Comparison of ENCODE assay signal across 9 cellular contexts in the genomic region with DNA sequence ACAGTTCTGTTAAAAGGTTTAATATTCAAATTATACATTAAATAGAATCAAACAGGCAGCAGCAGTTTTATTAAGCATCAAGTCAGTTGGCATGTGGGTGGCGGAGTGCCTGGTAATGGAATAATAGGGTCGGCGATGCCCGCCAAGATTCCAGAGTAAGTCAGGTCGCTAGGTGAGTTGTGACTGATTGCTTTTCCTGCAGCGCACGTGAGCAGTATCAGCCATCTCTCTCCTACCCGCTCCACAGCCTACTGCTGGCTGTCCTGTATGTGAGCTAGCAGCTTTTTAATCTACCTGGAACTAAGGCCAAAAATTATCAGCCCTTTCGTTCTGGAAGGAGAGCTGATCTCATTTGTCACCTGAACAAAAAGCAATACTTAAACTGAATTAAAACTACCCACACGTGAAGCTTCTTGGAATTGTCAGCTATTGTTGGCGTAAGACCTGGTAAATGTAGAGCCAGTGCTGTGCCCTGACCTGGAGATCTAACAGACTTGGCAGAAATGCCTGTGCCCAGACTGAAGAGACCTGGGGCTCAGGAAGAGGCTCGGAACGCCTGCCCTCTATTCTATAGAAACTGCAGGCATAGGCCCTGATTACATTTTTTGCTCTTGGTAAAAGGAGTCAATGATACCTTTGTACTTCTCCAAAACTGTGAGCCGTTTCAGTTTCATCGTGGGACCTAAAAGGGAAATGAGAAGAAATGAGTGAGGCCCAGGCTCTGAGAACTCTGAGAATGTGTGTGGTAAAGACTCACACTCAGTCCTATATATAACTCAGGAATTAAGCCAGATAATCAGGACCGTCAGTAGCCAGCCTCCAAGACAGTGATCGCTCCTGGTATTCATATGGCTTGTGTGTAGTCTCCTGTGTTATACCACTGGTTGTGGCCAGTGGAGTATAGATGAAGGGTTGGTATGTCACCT. TPM values are rescaled to one million over a fixed set of nuclear protein-coding genes. Genes with fewer than 3 reads are reported as not detected.
DNase-seq lines count a peak whose midpoint lies in the region; ATAC-seq and TF ChIP-seq lines count a peak whose summit lies in the region.
"Had no signal": no experiment of that assay in that cellular context is flagged by ENCODE, and none has a peak within 500 bp of the region (broad histone marks: within the 10 kb centered on the region; RNA-seq: fewer than 3 reads in every experiment).

No MANE protein-coding gene starts in this region.

- H3K36me3 Mint-ChIP-seq in activated B cell treated with CpG ODN at 0.5 μM for 24 hours (ENCODE audit: low read depth), result peaks cover 46% of the 10 kb centered on the region
- H3K36me3 Mint-ChIP-seq in naive thymus-derived CD8-positive, alpha-beta T cell, result peaks cover 0 to 62% (median 44%) of the 10 kb centered on the region in 3 donors

- no peak for DNase-seq in Right ventricle myocardium inferior (ENCODE audit: missing footprints)
- no peak for DNase-seq in cardiac septum (ENCODE audit: low spot score)
- DNase-seq in activated B cell treated with CpG ODN at 0.5 μM for 24 hours, result no peak
- peak; percentile 22 for DNase-seq in ureter (ENCODE audit: low spot score)
- DNase-seq in naive thymus-derived CD8-positive, alpha-beta T cell, result no peak
- no peak for DNase-seq in foreskin fibroblast

- CTCF ChIA-PET in activated B cell treated with CpG ODN at 0.5 μM for 24 hours (lab: Charles Lee), result interaction anchor here (1.5 to 3.1 kb wide), 3 partner anchors 24 to 40 kb away, joined by 5 to 13 read pairs (median 5); no protein-coding TSS in a partner anchor

- peak overlapping the region; percentile 77 for H3K4me3 Mint-ChIP-seq in activated B cell treated with CpG ODN at 0.5 μM for 24 hours
- peak overlapping the region in 1 of 10 donors; percentile 22 for H3K4me3 Mint-ChIP-seq in naive thymus-derived CD8-positive, alpha-beta T cell
- H3K4me3 Mint-ChIP-seq: stimulated activated effector memory CD8-positive, alpha-beta T cell treated with anti-CD3 and anti-CD28 coated beads, Interleukin-12 subunit alpha, Interleukin-12 subunit beta, amount 100 ng/mL, for 72 hours had no signal

- no peaks in the 10 kb centered on the region for H3K9me3 Mint-ChIP-seq in activated B cell treated with CpG ODN at 0.5 μM for 24 hours
- H3K9me3 Mint-ChIP-seq in naive thymus-derived CD8-positive, alpha-beta T cell, result no peaks in the 10 kb centered on the region
- H3K9me3 Mint-ChIP-seq: stimulated activated effector memory CD8-positive, alpha-beta T cell treated with anti-CD3 and anti-CD28 coated beads, Interleukin-12 subunit alpha, Interleukin-12 subunit beta, amount 100 ng/mL, for 72 hours had no signal

- intact Hi-C loops in Right ventricle myocardium inferior (cut with DNase I), result no loop called here
- intact Hi-C loops in cardiac septum (cut with DNase I), result loop anchor here (5.0 kb wide), 1 partner anchor 39 kb away; the partner anchor contains the start of gene CIB2
- intact Hi-C loops in activated B cell treated with CpG ODN at 0.5 μM for 24 hours (cut with micrococcal nuclease), result loop anchor here (1.0 to 10.0 kb wide), 4 partner anchors 22 to 176 kb away; partner anchors contain the start of genes CIB2 and IDH3A

- no peak for TF ChIP-seq CTCF in activated B cell treated with CpG ODN at 0.5 μM for 24 hours (IDR thresholded peaks at IDR 0.05)
- TF ChIP-seq CTCF in foreskin fibroblast (IDR thresholded peaks at IDR 0.05; ENCODE audit: low read depth, low read length), result no peak

- H3K4me1 Mint-ChIP-seq in activated B cell treated with CpG ODN at 0.5 μM for 24 hours, result peaks cover 92% of the 10 kb centered on the region
- peaks cover 17 to 69% (median 31%) of the 10 kb centered on the region in 4 donors for H3K4me1 Mint-ChIP-seq in naive thymus-derived CD8-positive, alpha-beta T cell

- H3K27ac Mint-ChIP-seq in activated B cell treated with CpG ODN at 0.5 μM for 24 hours, result peak overlapping the region; percentile 95
- peak overlapping the region in 3 of 10 donors; percentile 19 to 86 (median 37) for H3K27ac Mint-ChIP-seq in naive thymus-derived CD8-positive, alpha-beta T cell
- H3K27ac Mint-ChIP-seq: stimulated activated effector memory CD8-positive, alpha-beta T cell treated with anti-CD3 and anti-CD28 coated beads, Interleukin-12 subunit alpha, Interleukin-12 subunit beta, amount 100 ng/mL, for 72 hours had no signal

- peak; percentile 38 for ATAC-seq in Right ventricle myocardium inferior
- ATAC-seq in HG03060 (IDR thresholded peaks at IDR 0.05; ENCODE audit: low read depth, unreplicated experiment), result peak; percentile 45
- peak; percentile 73 for ATAC-seq in activated B cell treated with CpG ODN at 0.5 μM for 24 hours (ENCODE audit: low read depth)
- no peak for ATAC-seq in naive thymus-derived CD8-positive, alpha-beta T cell
- no peak for ATAC-seq in GM19455 (IDR thresholded peaks at IDR 0.05; ENCODE audit: unreplicated experiment)
- ATAC-seq: stimulated activated effector memory CD8-positive, alpha-beta T cell treated with anti-CD3 and anti-CD28 coated beads, Interleukin-12 subunit alpha, Interleukin-12 subunit beta, amount 100 ng/mL, for 72 hours had no signal

- H3K27me3 Mint-ChIP-seq in activated B cell treated with CpG ODN at 0.5 μM for 24 hours, result no peaks in the 10 kb centered on the region
- no peaks in the 10 kb centered on the region for H3K27me3 Mint-ChIP-seq in naive thymus-derived CD8-positive, alpha-beta T cell

- POLR2A ChIA-PET in activated B cell treated with CpG ODN at 0.5 μM for 24 hours (lab: Charles Lee), result interaction anchor here (0.6 to 6.3 kb wide), 6 partner anchors 22 to 266 kb away, joined by 3 to 86 read pairs (median 4); partner anchors contain the start of genes CIB2, IDH3A and IREB2
- POLR2A ChIA-PET in naive thymus-derived CD8-positive, alpha-beta T cell (lab: Charles Lee), result no interaction called here

- no peak overlapping the region for H3K4me3 ChIP-seq in foreskin fibroblast (ENCODE audit: low read depth in 1 of 2, low read length in 2 of 2)

RNA-seq across cellular contexts. Expression of gene IDH3A, which starts 21.9 kb away (rescaled TPM):
- total RNA-seq in Right ventricle myocardium inferior (425 TPM), cardiac septum (370 TPM), activated B cell treated with CpG ODN at 0.5 μM for 24 hours (111 and 124 TPM in 2 replicates), ureter (85.7 TPM)
- total RNA-seq in naive thymus-derived CD8-positive, alpha-beta T cell, result 10 to 100 TPM; 52.0 to 52.2 TPM
- polyA plus RNA-seq in naive thymus-derived CD8-positive, alpha-beta T cell, result 10 to 100 TPM; 40.1 to 46.3 (median 42.3) TPM

RNA-seq across cellular contexts. Expression of gene CIB2, which starts 39.9 kb away (rescaled TPM):
- total RNA-seq in Right ventricle myocardium inferior (21.2 TPM), cardiac septum (16.7 TPM), activated B cell treated with CpG ODN at 0.5 μM for 24 hours (3.5 and 3.7 TPM in 2 replicates), ureter (15.9 TPM)
- 1 to 10 TPM; 1.2 to 1.6 TPM for total RNA-seq in naive thymus-derived CD8-positive, alpha-beta T cell
- 1 to 10 TPM; 1.4 to 3.4 (median 2.5) TPM for polyA plus RNA-seq in naive thymus-derived CD8-positive, alpha-beta T cell

Comparison
In these comparisons a context has a peak if more than half of its experiments do, and no peak if none do; other contexts are left out.
1. ATAC-seq: peak in Right ventricle myocardium inferior (single experiment), HG03060 (single experiment) and activated B cell treated with CpG ODN at 0.5 μM for 24 hours (single experiment); none in naive thymus-derived CD8-positive, alpha-beta T cell (0 of 2) and GM19455 (single experiment).